ENCODE assay signal across 20 cellular contexts in genomic region chr9:131312246-131312645, GRCh38.
"Had no signal": no experiment of that assay in that cellular context is flagged by ENCODE, and none has a peak within 500 bp of the region (broad histone marks: within the 10 kb centered on the region; RNA-seq: fewer than 3 reads in every experiment).

No MANE protein-coding gene starts in this region.

- H3K27me3 Mint-ChIP-seq: stimulated activated naive B cell treated with anti-CD40 and anti-IgM and Interleukin-4, amounts not matched to agents 10 μg/mL and 1 μg/mL and 100 μg/mL, for 72 hours had no signal

- H3K27ac Mint-ChIP-seq: natural killer cell; nephron progenitor cell; neural progenitor cell; stimulated activated naive B cell treated with anti-CD40 and anti-IgM and Interleukin-4, amounts not matched to agents 10 μg/mL and 1 μg/mL and 100 μg/mL, for 72 hours had no signal

- DNase-seq: hippocampal formation; kidney glomerular epithelial cell; left lung; lower lobe of right lung; mammary epithelial cell; mesenchymal stem cell; natural killer cell; nephron progenitor cell; occipital lobe; right cardiac atrium; stimulated activated CD4-positive, alpha-beta T cell treated with anti-CD3 and anti-CD28 coated beads, Interleukin-12 subunit alpha, Interleukin-12 subunit beta, amount 100 ng/mL, for 4 hours; stimulated activated CD4-positive, alpha-beta T cell treated with anti-CD3 and anti-CD28 coated beads, Interleukin-15, amount 100 ng/mL, for 24 hours; stimulated activated CD4-positive, alpha-beta T cell treated with anti-CD3 and anti-CD28 coated beads, Interleukin-2, amount 100 ng/mL, for 24 hours; stimulated activated CD4-positive, alpha-beta T cell treated with anti-CD3 and anti-CD28 coated beads, Interleukin-4, amount 100 ng/mL, for 1 hour; stimulated activated naive B cell treated with anti-CD40 and anti-IgM and Interleukin-4, amounts not matched to agents 10 μg/mL and 1 μg/mL and 100 μg/mL, for 72 hours; stimulated activated naive CD8-positive, alpha-beta T cell treated with anti-CD3 and anti-CD28 coated beads, Interleukin-15, Interleukin-2, amounts not matched to agents 100 U/mL and 50 U/mL, for 24 hours; stomach; testis; thyroid gland had no signal

- H3K9me3 Mint-ChIP-seq: natural killer cell; stimulated activated naive B cell treated with anti-CD40 and anti-IgM and Interleukin-4, amounts not matched to agents 10 μg/mL and 1 μg/mL and 100 μg/mL, for 72 hours had no signal

- H3K36me3 Mint-ChIP-seq: natural killer cell; stimulated activated naive B cell treated with anti-CD40 and anti-IgM and Interleukin-4, amounts not matched to agents 10 μg/mL and 1 μg/mL and 100 μg/mL, for 72 hours had no signal

- H3K4me1 Mint-ChIP-seq: nephron progenitor cell had no signal

- H3K4me3 Mint-ChIP-seq: natural killer cell; nephron progenitor cell; neural progenitor cell; stimulated activated naive B cell treated with anti-CD40 and anti-IgM and Interleukin-4, amounts not matched to agents 10 μg/mL and 1 μg/mL and 100 μg/mL, for 72 hours had no signal

- ATAC-seq: left lung; lower lobe of right lung; natural killer cell; stimulated activated naive B cell treated with anti-CD40 and anti-IgM and Interleukin-4, amounts not matched to agents 10 μg/mL and 1 μg/mL and 100 μg/mL, for 72 hours; stimulated activated naive CD8-positive, alpha-beta T cell treated with anti-CD3 and anti-CD28 coated beads, Interleukin-15, Interleukin-2, amounts not matched to agents 100 U/mL and 50 U/mL, for 24 hours had no signal
